Comparison of ENCODE assay signal across 23 cellular contexts in the genomic region with DNA sequence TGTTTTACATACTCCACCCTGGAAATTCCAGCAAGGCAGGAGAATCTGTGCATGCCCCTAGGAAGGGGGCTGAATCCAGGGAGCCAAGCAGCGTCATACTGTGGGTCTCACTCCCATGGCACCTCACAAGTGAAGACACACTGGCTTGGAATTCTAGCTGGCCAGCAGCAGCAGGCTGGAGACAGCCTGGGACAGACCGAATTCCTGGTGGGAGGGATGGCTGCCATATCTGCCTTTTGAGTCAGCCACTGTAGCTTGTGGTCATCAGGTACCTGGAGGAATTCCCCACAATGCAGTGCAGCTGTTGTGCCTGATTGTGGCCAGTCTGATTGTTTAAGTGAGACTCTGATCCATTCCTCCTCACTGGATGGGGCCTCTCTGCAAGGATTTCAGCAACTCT.
"Had no signal": no experiment of that assay in that cellular context is flagged by ENCODE, and none has a peak within 500 bp of the region (broad histone marks: within the 10 kb centered on the region; RNA-seq: fewer than 3 reads in every experiment).

No MANE protein-coding gene starts in this region.

- H3K4me1 Mint-ChIP-seq: natural killer cell, neural crest cell had no signal

- H3K27ac Mint-ChIP-seq: natural killer cell had no signal

- H3K9me3 ChIP-seq: gastrocnemius medialis, thoracic aorta, transverse colon had no signal

- ATAC-seq: esophagus mucosa, gastrocnemius medialis, left lung, lower lobe of right lung, natural killer cell, sciatic nerve had no signal

- H3K4me1 ChIP-seq: gastrocnemius medialis, left lung, lower lobe of right lung, stomach, transverse colon had no signal

- H3K27me3 ChIP-seq: dorsolateral prefrontal cortex, gastrocnemius medialis, left lung, stomach, transverse colon had no signal

- DNase-seq: cerebellar nuclear complex; cortex of kidney; dorsolateral prefrontal cortex; effector CD8-positive, alpha-beta T cell; gastrocnemius medialis; glutamatergic neuron; islet precursor cell; left lung; lower lobe of right lung; mesenchymal stem cell; midbrain; natural killer cell; posterior cingulate gyrus; stimulated activated CD4-positive, alpha-beta T cell treated with anti-CD3 and anti-CD28 coated beads, Interleukin-12 subunit alpha, Interleukin-12 subunit beta, amount 100 ng/mL, for 4 hours; stimulated activated naive CD4-positive, alpha-beta T cell; stomach; substantia nigra; transverse colon had no signal

- H3K36me3 ChIP-seq: gastrocnemius medialis, left lung, lower lobe of right lung, stomach, thoracic aorta, transverse colon had no signal

- H3K4me3 Mint-ChIP-seq: natural killer cell, neural crest cell had no signal

- H3K4me3 ChIP-seq: dorsolateral prefrontal cortex, gastrocnemius medialis, left lung, lower lobe of right lung, skin epidermis, stomach, thoracic aorta, transverse colon had no signal

- H3K27ac ChIP-seq: dorsolateral prefrontal cortex, gastrocnemius medialis, left lung, lower lobe of right lung, skin epidermis, stomach, thoracic aorta, transverse colon had no signal
